ENCODE assay signal across 11 cellular contexts in the genomic region with DNA sequence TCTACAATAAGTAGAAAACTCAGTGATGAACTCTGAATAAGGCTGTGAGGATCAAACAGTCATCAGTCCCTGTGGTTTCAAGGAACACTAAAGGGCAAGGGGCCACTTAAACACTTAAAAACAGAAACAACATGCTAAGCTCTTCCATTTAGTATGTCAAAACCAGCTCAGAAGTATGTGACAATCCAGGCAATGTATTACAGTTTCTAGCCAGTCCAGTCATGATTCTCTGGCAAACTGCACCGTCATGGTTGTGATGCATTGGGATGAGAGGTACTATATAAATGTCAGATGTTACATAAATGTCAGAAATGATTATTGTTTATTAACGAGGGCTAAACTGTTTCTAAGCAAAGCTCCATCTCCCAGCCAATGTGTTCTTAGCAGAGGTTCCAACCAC. TPM values are rescaled to one million over a fixed set of nuclear protein-coding genes. Genes with fewer than 3 reads are reported as not detected.
DNase-seq lines count a peak whose midpoint lies in the region; ATAC-seq and TF ChIP-seq lines count a peak whose summit lies in the region.
"Had no signal": no experiment of that assay in that cellular context is flagged by ENCODE, and none has a peak within 500 bp of the region (broad histone marks: within the 10 kb centered on the region; RNA-seq: fewer than 3 reads in every experiment).

No MANE protein-coding gene starts in this region.

- peak overlapping the region; percentile 51 to 83 for H3K27ac ChIP-seq in esophagus (ENCODE audit: low read depth in 2 of 2, low read length in 1 of 2)
- peak overlapping the region; percentile 28 to 58 for H3K27ac ChIP-seq in prostate gland

- peak; percentile 19 for DNase-seq in Ammon's horn (ENCODE audit: low spot score)
- peak; percentile 11 for DNase-seq in M059J (ENCODE audit: low read depth)
- DNase-seq in prostate gland (ENCODE audit: low spot score): no peak
- DNase-seq in GM19240 (ENCODE audit: insufficient read length, low spot score): no peak
- no peak for DNase-seq in germinal center (ENCODE audit: low spot score)
- DNase-seq: activated CD4-positive, alpha-beta T cell treated with anti-CD3 and anti-CD28 coated beads, Interleukin-2, amount 10 ng/mL, durations not matched to agents 24 days and 14 days had no signal

- H3K4me3 ChIP-seq in esophagus (ENCODE audit: low read depth in 1 of 2, low read length in 2 of 2) (no peak overlapping the region), prostate gland (no peak overlapping the region)
- H3K4me3 ChIP-seq: ovary had no signal

- H3K4me1 ChIP-seq in esophagus (ENCODE audit: control insufficient read depth in 2 of 2, insufficient read depth in 2 of 2, low read length in 1 of 2) (peaks cover 3 to 12% of the 10 kb centered on the region in 2 donors), prostate gland (replicated peaks) (no peaks in the 10 kb centered on the region)

- no peak for ATAC-seq in GM19035 (IDR thresholded peaks at IDR 0.05; ENCODE audit: unreplicated experiment)
- no peak for ATAC-seq in HG03025 (IDR thresholded peaks at IDR 0.05; ENCODE audit: low FRiP score, unreplicated experiment)
- ATAC-seq: Panc1 had no signal

- intact Hi-C loops in prostate gland (cut with DNase I): no loop called here

- H3K36me3 ChIP-seq in esophagus (ENCODE audit: control insufficient read depth in 2 of 2, insufficient read depth in 2 of 2, low read length in 1 of 2) (no peaks in the 10 kb centered on the region), prostate gland (no peaks in the 10 kb centered on the region)
- H3K36me3 ChIP-seq: ovary had no signal

- no peak for TF ChIP-seq POLR2A in prostate gland (IDR thresholded peaks at IDR 0.05)

- H3K9me3 ChIP-seq in esophagus (ENCODE audit: control insufficient read depth in 2 of 2, insufficient read depth in 1 of 2, low read depth in 1 of 2, low read length in 1 of 2) (no peaks in the 10 kb centered on the region), prostate gland (no peaks in the 10 kb centered on the region)
- H3K9me3 ChIP-seq: ovary had no signal

- H3K27me3 ChIP-seq in esophagus (ENCODE audit: control insufficient read depth in 1 of 2, insufficient read depth in 2 of 2, low read length in 2 of 2): peaks cover 0 to 2% of the 10 kb centered on the region in 2 donors
- H3K27me3 ChIP-seq in prostate gland (replicated peaks; ENCODE audit: insufficient read depth): no peaks in the 10 kb centered on the region
- H3K27me3 ChIP-seq: ovary had no signal

- no peak for TF ChIP-seq CTCF in prostate gland (IDR thresholded peaks at IDR 0.05)

- 33 to 41% methylated on average over 2 of the region's 2 CpGs for WGBS in esophagus, 2 donors
- 19% methylated on average over 2 of the region's 2 CpGs for WGBS in prostate gland

RNA-seq across cellular contexts. Expression of a gene that starts 4.7 kb away (rescaled TPM):
- total RNA-seq in M059J (2014; rRNA removed; shearing (Covaris generic)): 4.2 and 10.5 TPM in 2 replicates
- 1 to 10 TPM in 1 of 2 donors, under 1 TPM in 1; 0.67 to 1.2 TPM for polyA plus RNA-seq in esophagus
- 1 to 10 TPM in 1 of 2 donors, under 1 TPM in 1; 0.46 to 3.4 TPM for total RNA-seq in prostate gland
- total RNA-seq: activated CD4-positive, alpha-beta T cell treated with anti-CD3 and anti-CD28 coated beads, Interleukin-2, amount 10 ng/mL, durations not matched to agents 24 days and 14 days had no signal

Comparison
In these comparisons a context has a peak if more than half of its experiments do, and no peak if none do; other contexts are left out.
1. DNase-seq: peak in Ammon's horn (single experiment) and M059J (single experiment); none in prostate gland (single experiment), GM19240 (single experiment) and germinal center (single experiment).